In genomic region chr3:184334470-184335158, GRCh38 we compare ENCODE assay signal across 8 cellular contexts. TPM values are rescaled to one million over a fixed set of nuclear protein-coding genes. Genes with fewer than 3 reads are reported as not detected.
A peak's percentile ranks its signal among the peaks of the same experiment; 100 is the strongest.
DNase-seq lines count a peak whose midpoint lies in the region; ATAC-seq and TF ChIP-seq lines count a peak whose summit lies in the region.

No MANE protein-coding gene starts in this region.

- peak; percentile 20 for DNase-seq in activated gamma-delta T cell treated with Interleukin-2 at 50 U/mL for 16 hours
- DNase-seq in activated gamma-delta T cell (lab: John Stamatoyannopoulos, UW) = no peak
- DNase-seq in activated T-cell treated with anti-CD3 and anti-CD28 coated beads, Interleukin-2, amount 50 U/mL, for 48 hours = peak; percentile 66 to 67
- peak; percentile 63 to 84 for DNase-seq in foreskin keratinocyte
- peak; percentile 28 for DNase-seq in stimulated activated CD4-positive, alpha-beta T cell treated with anti-CD3 and anti-CD28 coated beads, Interleukin-2, amount 100 ng/mL, for 4 hours (ENCODE audit: low read depth)

- TF ChIP-seq CTCF in foreskin keratinocyte (conservative IDR thresholded peaks at IDR 0.05) = no peak

- no peaks in the 10 kb centered on the region for H3K27me3 ChIP-seq in foreskin keratinocyte

- H3K27ac ChIP-seq in foreskin keratinocyte = peak overlapping the region; percentile 73

- H3K4me1 ChIP-seq in foreskin keratinocyte = peaks cover 52% of the 10 kb centered on the region

- ATAC-seq in foreskin keratinocyte (peak; percentile 42), GM21619 (IDR thresholded peaks at IDR 0.05; ENCODE audit: unreplicated experiment) (no peak), HG03039 (IDR thresholded peaks at IDR 0.05; ENCODE audit: unreplicated experiment) (no peak), HG02970 (IDR thresholded peaks at IDR 0.05; ENCODE audit: low FRiP score, unreplicated experiment) (no peak)

RNA-seq across cellular contexts. Expression of gene FAM131A, which starts 2.8 kb away (rescaled TPM):
- total RNA-seq in foreskin keratinocyte = 13.3 and 14.6 TPM in 2 replicates
- polyA plus RNA-seq in foreskin keratinocyte = 11.6 and 11.7 TPM in 2 replicates

RNA-seq across cellular contexts. Expression of gene EIF4G1, which starts 20.2 kb away (rescaled TPM):
- total RNA-seq in foreskin keratinocyte = 467 and 485 TPM in 2 replicates
- polyA plus RNA-seq in foreskin keratinocyte = 344 and 350 TPM in 2 replicates

RNA-seq across cellular contexts. Expression of gene CLCN2, which starts 26.8 kb away (rescaled TPM):
- total RNA-seq in foreskin keratinocyte = 4.7 and 5.4 TPM in 2 replicates
- 3.8 and 3.9 TPM in 2 replicates for polyA plus RNA-seq in foreskin keratinocyte

RNA-seq across cellular contexts. Expression of gene POLR2H, which starts 26.9 kb away (rescaled TPM):
- 81.0 and 92.9 TPM in 2 replicates for total RNA-seq in foreskin keratinocyte
- polyA plus RNA-seq in foreskin keratinocyte = 116 and 138 TPM in 2 replicates

RNA-seq across cellular contexts. Expression of gene PSMD2, which starts 35.6 kb away (rescaled TPM):
- 838 and 935 TPM in 2 replicates for total RNA-seq in foreskin keratinocyte
- polyA plus RNA-seq in foreskin keratinocyte = 551 and 627 TPM in 2 replicates
